In genomic region chr13:52849727-52850395, GRCh38 we compare ENCODE assay signal across 13 cellular contexts. TPM values are rescaled to one million over a fixed set of nuclear protein-coding genes. Genes with fewer than 3 reads are reported as not detected.
DNase-seq lines count a peak whose midpoint lies in the region; ATAC-seq and TF ChIP-seq lines count a peak whose summit lies in the region.
"Had no signal": no experiment of that assay in that cellular context is flagged by ENCODE, and none has a peak within 500 bp of the region (broad histone marks: within the 10 kb centered on the region; RNA-seq: fewer than 3 reads in every experiment).

No MANE protein-coding gene starts in this region.

- H3K4ac ChIP-seq in mesenchymal stem cell (ENCODE audit: low read depth in 1 of 2, low read length in 2 of 2): no peak overlapping the region

- peaks cover 44% of the 10 kb centered on the region for H3K27me3 Mint-ChIP-seq in osteocyte (ENCODE audit: unreplicated experiment)

- no peaks in the 10 kb centered on the region for H3K79me2 ChIP-seq in KMS-11 (ENCODE audit: insufficient read depth, low read depth)

- H3K27ac ChIP-seq in KMS-11: no peak overlapping the region
- H3K27ac ChIP-seq in mesenchymal stem cell (ENCODE audit: low read length, poor library complexity, severe bottlenecking): no peak overlapping the region
- H3K27ac ChIP-seq: SK-N-MC had no signal

- no peaks in the 10 kb centered on the region for H3K36me3 ChIP-seq in KMS-11 (ENCODE audit: insufficient read depth)
- peaks cover 0 to 15% of the 10 kb centered on the region in 2 experiments for H3K36me3 ChIP-seq in mesenchymal stem cell (ENCODE audit: control insufficient read depth in 1 of 2, insufficient read depth in 2 of 2, low read depth in 1 of 2, low read length in 2 of 2)
- H3K36me3 ChIP-seq: transverse colon had no signal

- peaks cover 25% of the 10 kb centered on the region for H3K4me1 Mint-ChIP-seq in osteocyte (ENCODE audit: unreplicated experiment)

- ATAC-seq in GM19452 (IDR thresholded peaks at IDR 0.05; ENCODE audit: unreplicated experiment): no peak

- no peak overlapping the region for H2AK5ac ChIP-seq in mesenchymal stem cell (ENCODE audit: low read length, severe bottlenecking)

- no peak overlapping the region for H2BK15ac ChIP-seq in mesenchymal stem cell (ENCODE audit: low read depth, poor library complexity, severe bottlenecking)

- H3K4me3 Mint-ChIP-seq in osteocyte (ENCODE audit: unreplicated experiment): peak overlapping the region; percentile 84

- H3K9me3 ChIP-seq in mesenchymal stem cell (ENCODE audit: control insufficient read depth, low read length): no peaks in the 10 kb centered on the region
- H3K9me3 ChIP-seq: transverse colon had no signal

- no peak overlapping the region for H3K9ac ChIP-seq in KMS-11
- H3K9ac ChIP-seq in mesenchymal stem cell (ENCODE audit: low read length): no peak overlapping the region

- H4K91ac ChIP-seq in mesenchymal stem cell (ENCODE audit: low read length): no peak overlapping the region

- in situ Hi-C loops in KBM-7 (cut with MboI; ENCODE audit: low pct_unique_long_range_greater_than_20kb, low sequenced_read_pairs): no loop called here

- H4K8ac ChIP-seq in mesenchymal stem cell (ENCODE audit: low read length): no peak overlapping the region

- H3K27ac Mint-ChIP-seq in osteocyte (ENCODE audit: unreplicated experiment): no peak overlapping the region

- H2BK120ac ChIP-seq in mesenchymal stem cell (ENCODE audit: low read depth, low read length): no peak overlapping the region

- no peak for TF ChIP-seq CTCF in KMS-11 (conservative IDR thresholded peaks at IDR 0.05; ENCODE audit: low read depth, low read length)
- TF ChIP-seq CTCF in osteocyte (IDR thresholded peaks at IDR 0.05): no peak

- no peak overlapping the region for H3K23ac ChIP-seq in mesenchymal stem cell (ENCODE audit: low read length in 2 of 2)

- no peak overlapping the region for H3K14ac ChIP-seq in mesenchymal stem cell (ENCODE audit: low read length in 2 of 2)

- no peak overlapping the region for H2BK12ac ChIP-seq in mesenchymal stem cell (ENCODE audit: low read length in 2 of 2)

- H2AFZ ChIP-seq in KMS-11 (ENCODE audit: low read depth) (no peak overlapping the region), mesenchymal stem cell (ENCODE audit: low read depth, low read length) (no peak overlapping the region)

- H3K4me1 ChIP-seq in KMS-11 (ENCODE audit: low read depth, poor library complexity, severe bottlenecking) (peaks cover 29% of the 10 kb centered on the region), mesenchymal stem cell (ENCODE audit: control insufficient read depth, insufficient read depth, low read depth, low read length) (peaks cover 19% of the 10 kb centered on the region)

- DNase-seq in NCI-H2171 treated with DMSO at 0.1 percent for 48 hours (lab: John Stamatoyannopoulos, UW): peak; percentile 84
- DNase-seq in NCI-H2171 (lab: John Stamatoyannopoulos, UW): no peak
- peak; percentile 35 for DNase-seq in cerebellum (ENCODE audit: low spot score)
- no peak for DNase-seq in osteocyte (ENCODE audit: extremely low spot score, unreplicated experiment)
- DNase-seq in mesenchymal stem cell: no peak
- no peak for DNase-seq in KBM-7
- DNase-seq: activated CD8-positive, alpha-beta memory T cell treated with anti-CD3 and anti-CD28 coated beads, Interleukin-2, amount 50 U/mL, for 4 hours had no signal

- no peak overlapping the region for H3K18ac ChIP-seq in mesenchymal stem cell (ENCODE audit: low read depth in 1 of 2, low read length in 2 of 2)

- H4K20me1 ChIP-seq in KMS-11 (ENCODE audit: insufficient read depth): no peaks in the 10 kb centered on the region

- no peak overlapping the region for H2BK5ac ChIP-seq in mesenchymal stem cell (ENCODE audit: low read depth, low read length, poor library complexity, severe bottlenecking)

- no peaks in the 10 kb centered on the region for H3K79me1 ChIP-seq in mesenchymal stem cell (replicated peaks; ENCODE audit: low read length, poor library complexity, severe bottlenecking)

- H3K9me3 Mint-ChIP-seq in osteocyte (ENCODE audit: unreplicated experiment): peaks cover 3% of the 10 kb centered on the region

- H3K27me3 ChIP-seq in KMS-11 (ENCODE audit: insufficient read depth, low read depth) (no peaks in the 10 kb centered on the region), mesenchymal stem cell (ENCODE audit: control insufficient read depth in 1 of 2, insufficient read depth in 1 of 2, low read length in 2 of 2) (peaks cover 56 to 62% of the 10 kb centered on the region in 2 experiments)

- WGBS in mesenchymal stem cell: 5% methylated on average over 15 of the region's 19 CpGs

- H3K4me2 ChIP-seq in KMS-11: peak overlapping the region; percentile 86
- no peak overlapping the region for H3K4me2 ChIP-seq in mesenchymal stem cell (ENCODE audit: low read length, poor library complexity, severe bottlenecking)

- H3K4me3 ChIP-seq in KMS-11 (IDR thresholded peaks at IDR 0.05; ENCODE audit: insufficient read depth, low read depth, low read length) (no peak overlapping the region), mesenchymal stem cell (ENCODE audit: insufficient read depth in 1 of 2, low read depth in 1 of 2, low read length in 2 of 2) (peak overlapping the region in 1 of 2 experiments; percentile 86)

- H3K36me3 Mint-ChIP-seq in osteocyte (ENCODE audit: unreplicated experiment): no peaks in the 10 kb centered on the region

RNA-seq across cellular contexts. Expression of gene PCDH8, which starts 1.4 kb away (rescaled TPM):
- total RNA-seq in cerebellum: 42.9 TPM
- not detected in 2 replicates for total RNA-seq in osteocyte
- not detected for polyA plus RNA-seq in mesenchymal stem cell (2013, experiment 1 of 2)
- not detected for polyA plus RNA-seq in mesenchymal stem cell (2013, experiment 2 of 2)
- total RNA-seq: bronchial epithelial cell, glomerular endothelial cell had no signal

Comparison
In these comparisons a context has a peak if more than half of its experiments do, and no peak if none do; other contexts are left out.
1. DNase-seq: peak in NCI-H2171 treated with DMSO at 0.1 percent for 48 hours (single experiment) and cerebellum (single experiment); none in NCI-H2171 (single experiment), osteocyte (single experiment), mesenchymal stem cell (single experiment) and KBM-7 (single experiment).
2. RNA of gene PCDH8, which starts 1.4 kb away (total RNA-seq): 42.9 TPM in cerebellum (single experiment); not detected in osteocyte; every median in the first group is over 10 times any median in the second.